ENCODE assay signal across 10 cellular contexts in the genomic region with DNA sequence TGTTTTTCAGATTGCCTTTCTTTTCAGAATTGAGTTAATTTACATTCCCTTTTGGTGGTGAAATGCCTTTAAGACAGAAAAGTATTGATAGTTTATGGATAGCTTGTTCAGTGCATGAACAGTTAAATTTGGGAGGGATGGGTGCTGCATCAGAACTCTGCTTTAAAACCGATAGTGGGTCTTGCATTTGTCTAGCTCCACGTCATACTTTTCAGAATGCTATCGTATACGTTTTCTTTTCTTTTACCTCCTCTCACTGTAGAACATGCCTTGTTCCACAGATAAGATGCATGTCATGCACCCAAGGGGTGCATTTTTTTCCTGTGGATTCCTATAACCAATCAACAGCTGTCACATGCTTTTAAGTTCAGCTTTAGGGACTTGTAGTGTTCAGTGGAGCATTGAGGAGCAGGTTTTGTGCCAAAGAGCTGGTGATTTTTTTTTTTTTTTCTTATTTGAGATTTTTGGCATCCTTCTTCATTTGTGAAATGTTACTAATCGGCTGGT. TPM values are rescaled to one million over a fixed set of nuclear protein-coding genes. Genes with fewer than 3 reads are reported as not detected.
DNase-seq lines count a peak whose midpoint lies in the region; ATAC-seq, FAIRE-seq and TF ChIP-seq lines count a peak whose summit lies in the region.
"Had no signal": no experiment of that assay in that cellular context is flagged by ENCODE, and none has a peak within 500 bp of the region (broad histone marks: within the 10 kb centered on the region; RNA-seq: fewer than 3 reads in every experiment).

No MANE protein-coding gene starts in this region.

- H3K4me2 ChIP-seq in keratinocyte (ENCODE audit: control insufficient read depth, extremely low read depth, insufficient read depth, low read depth, low read length), result peak overlapping the region; percentile 98

- no peaks in the 10 kb centered on the region for H3K9me3 Mint-ChIP-seq in type B pancreatic cell

- TF ChIP-seq POLR2A in heart left ventricle (IDR thresholded peaks at IDR 0.05) (no peak), Peyer's patch (IDR thresholded peaks at IDR 0.05) (no peak)

- DNase-seq in heart left ventricle (no peak), Right ventricle myocardium superior (no peak), adipocyte (ENCODE audit: low read depth) (no peak), keratinocyte (ENCODE audit: low read depth, low spot score) (no peak), type B pancreatic cell (ENCODE audit: extremely low spot score, unreplicated experiment) (no peak), COR-L47 (lab: John Stamatoyannopoulos, UW) (no peak), Peyer's patch (no peak)

- H2AFZ ChIP-seq in keratinocyte (ENCODE audit: control insufficient read depth, low read length), result no peak overlapping the region

- WGBS in heart left ventricle, 4 donors, result 30 to 46% (median 36%) methylated on average over 5 of the region's 5 CpGs

- intact Hi-C loops in heart left ventricle (cut with DNase I), result loop anchor here in 6 of 10 donors (5.0 to 10.0 kb wide), 6 partner anchors 46 to 382 kb away; no protein-coding TSS in a partner anchor
- intact Hi-C loops in Right ventricle myocardium superior (cut with DNase I), result no loop called here

- H3K27ac ChIP-seq in heart left ventricle, result peak overlapping the region in 1 of 12 donors; percentile 85
- peak overlapping the region; percentile 4 for H3K27ac ChIP-seq in keratinocyte (ENCODE audit: control insufficient read depth, insufficient read depth, low read length)
- no peak overlapping the region for H3K27ac ChIP-seq in Peyer's patch

- H3K4me3 ChIP-seq in heart left ventricle (peak overlapping the region in 7 of 12 donors; percentile 70 to 89 (median 79)), adipocyte (ENCODE audit: low read length) (peak overlapping the region; percentile 92), keratinocyte (ENCODE audit: control insufficient read depth in 2 of 3, extremely low read depth in 1 of 3, insufficient read depth in 2 of 3, low read depth in 1 of 3, low read length in 3 of 3) (peak overlapping the region in 2 of 3 experiments; percentile 83 to 85), Peyer's patch (peak overlapping the region in 2 of 4 donors; percentile 9 to 96)

- H3K9me1 ChIP-seq in keratinocyte (ENCODE audit: control insufficient read depth, extremely low read depth, insufficient read depth, low read length), result no peaks in the 10 kb centered on the region

- H3K9me3 ChIP-seq in heart left ventricle, result no peaks in the 10 kb centered on the region
- no peaks in the 10 kb centered on the region for H3K9me3 ChIP-seq in adipocyte (ENCODE audit: control insufficient read depth, low read length)
- H3K9me3 ChIP-seq in keratinocyte (ENCODE audit: control insufficient read depth, low read depth, low read length), result no peaks in the 10 kb centered on the region
- H3K9me3 ChIP-seq in Peyer's patch, result no peaks in the 10 kb centered on the region

- no peaks in the 10 kb centered on the region for H4K20me1 ChIP-seq in keratinocyte (ENCODE audit: control insufficient read depth, extremely low read depth, insufficient read depth, low read length)

- dilution Hi-C loops in keratinocyte (cut with MboI; ENCODE audit: extremely low pct_ligation_motif_present, low sequenced_read_pairs), result no loop called here

- peak overlapping the region; percentile 96 for H3K27ac Mint-ChIP-seq in type B pancreatic cell
- H3K27ac Mint-ChIP-seq: B cell had no signal

- peaks cover 8% of the 10 kb centered on the region for H3K27me3 Mint-ChIP-seq in type B pancreatic cell
- H3K27me3 Mint-ChIP-seq: B cell had no signal

- H3K4me3 Mint-ChIP-seq in type B pancreatic cell, result peak overlapping the region; percentile 95

- no peaks in the 10 kb centered on the region for H3K36me3 ChIP-seq in heart left ventricle
- no peaks in the 10 kb centered on the region for H3K36me3 ChIP-seq in adipocyte (ENCODE audit: control insufficient read depth, insufficient read depth, low read length, severe bottlenecking)
- no peaks in the 10 kb centered on the region for H3K36me3 ChIP-seq in keratinocyte (ENCODE audit: control insufficient read depth in 2 of 2, extremely low read depth in 1 of 2, insufficient read depth in 2 of 2, low read length in 2 of 2)
- no peaks in the 10 kb centered on the region for H3K36me3 ChIP-seq in Peyer's patch

- no peaks in the 10 kb centered on the region for H3K27me3 ChIP-seq in heart left ventricle
- no peaks in the 10 kb centered on the region for H3K27me3 ChIP-seq in adipocyte (replicated peaks; ENCODE audit: control insufficient read depth, insufficient read depth, low read length)
- H3K27me3 ChIP-seq in keratinocyte (ENCODE audit: control insufficient read depth, extremely low read depth, insufficient read depth, low read length), result no peaks in the 10 kb centered on the region
- H3K27me3 ChIP-seq in Peyer's patch, result no peaks in the 10 kb centered on the region

- ATAC-seq in heart left ventricle, result no peak
- no peak for ATAC-seq in Right ventricle myocardium superior (ENCODE audit: poor library complexity)
- no peak for ATAC-seq in GM19035 (IDR thresholded peaks at IDR 0.05; ENCODE audit: unreplicated experiment)
- ATAC-seq: Panc1 had no signal

- H3K79me2 ChIP-seq in keratinocyte (ENCODE audit: control insufficient read depth, insufficient read depth, low read length), result peaks cover 46% of the 10 kb centered on the region

- no peak for TF ChIP-seq CTCF in heart left ventricle (IDR thresholded peaks at IDR 0.05)
- TF ChIP-seq CTCF in keratinocyte (optimal IDR thresholded peaks at IDR 0.05 in 1 of 3, IDR thresholded peaks at IDR 0.05 in 1 of 3, conservative IDR thresholded peaks at IDR 0.05 in 1 of 3; ENCODE audit: extremely low read depth in 1 of 3, insufficient read depth in 2 of 3, low read length in 3 of 3), result no peak
- TF ChIP-seq CTCF in type B pancreatic cell (conservative IDR thresholded peaks at IDR 0.05), result no peak
- TF ChIP-seq CTCF in Peyer's patch (IDR thresholded peaks at IDR 0.05), result no peak

- H3K9ac ChIP-seq in adipocyte (ENCODE audit: low read length) (peak overlapping the region; percentile 86), keratinocyte (ENCODE audit: control insufficient read depth, extremely low read depth, insufficient read depth, low read length) (no peak overlapping the region)

- H3K4me1 Mint-ChIP-seq in type B pancreatic cell (ENCODE audit: unreplicated experiment), result peaks cover 52% of the 10 kb centered on the region

- peaks cover 5% of the 10 kb centered on the region for H3K36me3 Mint-ChIP-seq in type B pancreatic cell

- FAIRE-seq in keratinocyte (lab: Jason Lieb, UNC), result no peak

- H3K4me1 ChIP-seq in heart left ventricle (peaks cover 0 to 42% (median 26%) of the 10 kb centered on the region in 12 donors), adipocyte (ENCODE audit: control insufficient read depth, insufficient read depth, low read length) (peaks cover 52% of the 10 kb centered on the region), keratinocyte (ENCODE audit: control insufficient read depth, extremely low read depth, insufficient read depth, low read length) (peaks cover 19% of the 10 kb centered on the region), Peyer's patch (peaks cover 0 to 30% (median 0%) of the 10 kb centered on the region in 4 donors)

RNA-seq across cellular contexts. Expression of gene SLC44A1, which starts 2.3 kb away (rescaled TPM):
- total RNA-seq in heart left ventricle (10 to 100 TPM; 14.6 to 29.4 (median 21.3) TPM), Right ventricle myocardium superior (13.5 TPM), type B pancreatic cell (ENCODE audit: low replicate concordance) (47.2 and 130 TPM in 2 replicates), Peyer's patch (10 to 100 TPM in 3 of 4 donors, 1 to 10 TPM in 1; 9.9 to 53.8 (median 40.8) TPM)
- polyA plus RNA-seq in heart left ventricle (10 to 100 TPM in 1 of 2 donors, 1 to 10 TPM in 1; 5.1 to 21.5 TPM), keratinocyte (21.8 to 26.7 TPM (median 22.9 TPM) in 3 replicates)
- 14.2 TPM for polyA plus RNA-seq in keratinocyte (2011; ENCODE audit: low read depth)
- polyA plus RNA-seq in keratinocyte (2011; cell fraction: cytosol; rRNA removed), result 9.6 and 19.9 TPM in 2 replicates
- 15.0 TPM in 2 replicates for polyA plus RNA-seq in keratinocyte (2011; cell fraction: nucleus; rRNA removed)
- polyA plus RNA-seq in keratinocyte (2012; ENCODE audit: low replicate concordance), result 20.3 and 23.1 TPM in 2 replicates
- 49.7 to 68.6 TPM (median 60.1 TPM) in 3 replicates for polyA minus RNA-seq in keratinocyte
- 17.6 TPM for polyA minus RNA-seq in keratinocyte (2011; cell fraction: cytosol; rRNA and poly(A)+ RNA removed)
- polyA minus RNA-seq in keratinocyte (2011; cell fraction: nucleus; rRNA and poly(A)+ RNA removed), result 21.5 and 50.7 TPM in 2 replicates
